In genomic region chr17:6753006-6753445, GRCh38 we compare ENCODE assay signal across 8 cellular contexts. TPM values are rescaled to one million over a fixed set of nuclear protein-coding genes. Genes with fewer than 3 reads are reported as not detected.
A peak's percentile ranks its signal among the peaks of the same experiment; 100 is the strongest.
DNase-seq lines count a peak whose midpoint lies in the region; ATAC-seq and TF ChIP-seq lines count a peak whose summit lies in the region.

No MANE protein-coding gene starts in this region.

- H3K4me3 Mint-ChIP-seq in dendritic cell treated with granulocyte-macrophage colony-stimulating factor and Interleukin-4, amounts not matched to agents 40 ng/mL and 50 ng/mL, for 4 days: no peak overlapping the region
- H3K4me3 Mint-ChIP-seq in stimulated activated naive CD8-positive, alpha-beta T cell treated with anti-CD3 and anti-CD28 coated beads, Interleukin-15, Interleukin-2, amounts not matched to agents 100 ng/mL and 50 ng/mL, for 24 hours: no peak overlapping the region
- no peak overlapping the region for H3K4me3 Mint-ChIP-seq in activated T-helper 2 cell treated with anti-CD3 and anti-CD28 coated beads, Interferon-gamma antibody, Interleukin-2, Interleukin-4, amounts not matched to agents 10 μg/mL and 5 μg/mL and 100 μg/mL, durations not matched to agents 14 hours and 24 hours and 36 hours (ENCODE audit: low read depth)

- peak; percentile 66 to 72 for ATAC-seq in lower lobe of right lung
- no peak for ATAC-seq in HG03159 (IDR thresholded peaks at IDR 0.05; ENCODE audit: unreplicated experiment)

- no peaks in the 10 kb centered on the region for H3K9me3 Mint-ChIP-seq in dendritic cell treated with granulocyte-macrophage colony-stimulating factor and Interleukin-4, amounts not matched to agents 40 ng/mL and 50 ng/mL, for 4 days
- H3K9me3 Mint-ChIP-seq in stimulated activated naive CD8-positive, alpha-beta T cell treated with anti-CD3 and anti-CD28 coated beads, Interleukin-15, Interleukin-2, amounts not matched to agents 100 ng/mL and 50 ng/mL, for 24 hours: no peaks in the 10 kb centered on the region
- no peaks in the 10 kb centered on the region for H3K9me3 Mint-ChIP-seq in activated T-helper 2 cell treated with anti-CD3 and anti-CD28 coated beads, Interferon-gamma antibody, Interleukin-2, Interleukin-4, amounts not matched to agents 10 μg/mL and 5 μg/mL and 100 μg/mL, durations not matched to agents 14 hours and 24 hours and 36 hours

- TF ChIP-seq CTCF in lower lobe of right lung (IDR thresholded peaks at IDR 0.05): no peak

- no peaks in the 10 kb centered on the region for H3K9me3 ChIP-seq in lower lobe of right lung

- peak; percentile 44 for DNase-seq in H7
- DNase-seq in T-helper 1 cell: peak in 4 of 5 donors; percentile 21 to 69 (median 44)
- DNase-seq in lower lobe of right lung: peak; percentile 56
- DNase-seq in activated T-helper 2 cell treated with anti-CD3 and anti-CD28 coated beads, Interferon-gamma antibody, Interleukin-2, Interleukin-4, amounts not matched to agents 10 μg/mL and 5 μg/mL and 100 μg/mL, durations not matched to agents 14 hours and 24 hours and 36 hours (ENCODE audit: low spot score): no peak
- DNase-seq in NCI-H526 treated with DMSO at 0.1 percent for 48 hours (lab: John Stamatoyannopoulos, UW): no peak

- H3K4me1 ChIP-seq in lower lobe of right lung: peaks cover 56% of the 10 kb centered on the region

- H3K27me3 ChIP-seq in H7 (ENCODE audit: control insufficient read depth, insufficient read depth, low read length) (no peaks in the 10 kb centered on the region), lower lobe of right lung (ENCODE audit: low read depth) (no peaks in the 10 kb centered on the region)

- peak overlapping the region; percentile 85 for H3K27ac Mint-ChIP-seq in dendritic cell treated with granulocyte-macrophage colony-stimulating factor and Interleukin-4, amounts not matched to agents 40 ng/mL and 50 ng/mL, for 4 days
- peak overlapping the region; percentile 53 for H3K27ac Mint-ChIP-seq in stimulated activated naive CD8-positive, alpha-beta T cell treated with anti-CD3 and anti-CD28 coated beads, Interleukin-15, Interleukin-2, amounts not matched to agents 100 ng/mL and 50 ng/mL, for 24 hours
- no peak overlapping the region for H3K27ac Mint-ChIP-seq in activated T-helper 2 cell treated with anti-CD3 and anti-CD28 coated beads, Interferon-gamma antibody, Interleukin-2, Interleukin-4, amounts not matched to agents 10 μg/mL and 5 μg/mL and 100 μg/mL, durations not matched to agents 14 hours and 24 hours and 36 hours

- H3K36me3 Mint-ChIP-seq in dendritic cell treated with granulocyte-macrophage colony-stimulating factor and Interleukin-4, amounts not matched to agents 40 ng/mL and 50 ng/mL, for 4 days (ENCODE audit: low read depth): peaks cover 23% of the 10 kb centered on the region
- H3K36me3 Mint-ChIP-seq in stimulated activated naive CD8-positive, alpha-beta T cell treated with anti-CD3 and anti-CD28 coated beads, Interleukin-15, Interleukin-2, amounts not matched to agents 100 ng/mL and 50 ng/mL, for 24 hours (ENCODE audit: low read depth): peaks cover 4% of the 10 kb centered on the region
- H3K36me3 Mint-ChIP-seq in activated T-helper 2 cell treated with anti-CD3 and anti-CD28 coated beads, Interferon-gamma antibody, Interleukin-2, Interleukin-4, amounts not matched to agents 10 μg/mL and 5 μg/mL and 100 μg/mL, durations not matched to agents 14 hours and 24 hours and 36 hours (ENCODE audit: low read depth): peaks cover 9% of the 10 kb centered on the region

- H3K4me3 ChIP-seq in H7 (ENCODE audit: insufficient read depth, low read depth, low read length): no peak overlapping the region
- no peak overlapping the region for H3K4me3 ChIP-seq in lower lobe of right lung

- peak overlapping the region; percentile 86 for H3K27ac ChIP-seq in lower lobe of right lung

- no peaks in the 10 kb centered on the region for H3K27me3 Mint-ChIP-seq in dendritic cell treated with granulocyte-macrophage colony-stimulating factor and Interleukin-4, amounts not matched to agents 40 ng/mL and 50 ng/mL, for 4 days
- H3K27me3 Mint-ChIP-seq in stimulated activated naive CD8-positive, alpha-beta T cell treated with anti-CD3 and anti-CD28 coated beads, Interleukin-15, Interleukin-2, amounts not matched to agents 100 ng/mL and 50 ng/mL, for 24 hours: no peaks in the 10 kb centered on the region
- peaks cover 11% of the 10 kb centered on the region for H3K27me3 Mint-ChIP-seq in activated T-helper 2 cell treated with anti-CD3 and anti-CD28 coated beads, Interferon-gamma antibody, Interleukin-2, Interleukin-4, amounts not matched to agents 10 μg/mL and 5 μg/mL and 100 μg/mL, durations not matched to agents 14 hours and 24 hours and 36 hours (ENCODE audit: low read depth)

- no peaks in the 10 kb centered on the region for H3K36me3 ChIP-seq in H7 (replicated peaks; ENCODE audit: control insufficient read depth, insufficient read depth, low read length)
- H3K36me3 ChIP-seq in lower lobe of right lung: no peaks in the 10 kb centered on the region

- intact Hi-C loops in dendritic cell treated with granulocyte-macrophage colony-stimulating factor and Interleukin-4, amounts not matched to agents 40 ng/mL and 50 ng/mL, for 4 days (cut with micrococcal nuclease): loop anchor here (10.0 kb wide), 1 partner anchor 88 kb away; no protein-coding TSS in a partner anchor
- intact Hi-C loops in lower lobe of right lung (cut with DNase I): no loop called here
- intact Hi-C loops in activated T-helper 2 cell treated with anti-CD3 and anti-CD28 coated beads, Interferon-gamma antibody, Interleukin-2, Interleukin-4, amounts not matched to agents 10 μg/mL and 5 μg/mL and 100 μg/mL, durations not matched to agents 14 hours and 24 hours and 36 hours (cut with micrococcal nuclease): loop anchor here (10.0 kb wide), 2 partner anchors 92 to 98 kb away; partner anchors contain the start of genes C17orf100 and MED31

- H3K4me1 Mint-ChIP-seq in dendritic cell treated with granulocyte-macrophage colony-stimulating factor and Interleukin-4, amounts not matched to agents 40 ng/mL and 50 ng/mL, for 4 days (ENCODE audit: low read depth): peaks cover 54% of the 10 kb centered on the region
- H3K4me1 Mint-ChIP-seq in stimulated activated naive CD8-positive, alpha-beta T cell treated with anti-CD3 and anti-CD28 coated beads, Interleukin-15, Interleukin-2, amounts not matched to agents 100 ng/mL and 50 ng/mL, for 24 hours (ENCODE audit: low read depth): peaks cover 52% of the 10 kb centered on the region
- peaks cover 38% of the 10 kb centered on the region for H3K4me1 Mint-ChIP-seq in activated T-helper 2 cell treated with anti-CD3 and anti-CD28 coated beads, Interferon-gamma antibody, Interleukin-2, Interleukin-4, amounts not matched to agents 10 μg/mL and 5 μg/mL and 100 μg/mL, durations not matched to agents 14 hours and 24 hours and 36 hours (ENCODE audit: low read depth)

RNA-seq across cellular contexts. Expression of gene XAF1, which starts 2.8 kb away (rescaled TPM):
- total RNA-seq in H7 (2014; rRNA removed; shearing (Covaris generic)): not detected in 2 replicates
- 129 TPM for total RNA-seq in lower lobe of right lung
- total RNA-seq in activated T-helper 2 cell treated with anti-CD3 and anti-CD28 coated beads, Interferon-gamma antibody, Interleukin-2, Interleukin-4, amounts not matched to agents 10 μg/mL and 5 μg/mL and 100 μg/mL, durations not matched to agents 14 hours and 24 hours and 36 hours: 18.1 and 18.6 TPM in 2 replicates

RNA-seq across cellular contexts. Expression of gene FBXO39, which starts 23.0 kb away (rescaled TPM):
- not detected in 2 replicates for total RNA-seq in H7 (2014; rRNA removed; shearing (Covaris generic))
- not detected for total RNA-seq in lower lobe of right lung
- total RNA-seq in activated T-helper 2 cell treated with anti-CD3 and anti-CD28 coated beads, Interferon-gamma antibody, Interleukin-2, Interleukin-4, amounts not matched to agents 10 μg/mL and 5 μg/mL and 100 μg/mL, durations not matched to agents 14 hours and 24 hours and 36 hours: 0.11 TPM in 1 of 2 replicates, not detected in the other

RNA-seq across cellular contexts. Expression of gene SLC13A5, which starts 39.9 kb away (rescaled TPM):
- 0.10 and 0.11 TPM in 2 replicates for total RNA-seq in H7 (2014; rRNA removed; shearing (Covaris generic))
- total RNA-seq in lower lobe of right lung: not detected
- total RNA-seq in activated T-helper 2 cell treated with anti-CD3 and anti-CD28 coated beads, Interferon-gamma antibody, Interleukin-2, Interleukin-4, amounts not matched to agents 10 μg/mL and 5 μg/mL and 100 μg/mL, durations not matched to agents 14 hours and 24 hours and 36 hours: not detected in 2 replicates

Comparison
In these comparisons a context has a peak if more than half of its experiments do, and no peak if none do; other contexts are left out.
1. DNase-seq: peak in H7 (single experiment), T-helper 1 cell (4 of 5) and lower lobe of right lung (single experiment); none in activated T-helper 2 cell treated with anti-CD3 and anti-CD28 coated beads, Interferon-gamma antibody, Interleukin-2, Interleukin-4, amounts not matched to agents 10 μg/mL and 5 μg/mL and 100 μg/mL, durations not matched to agents 14 hours and 24 hours and 36 hours (single experiment) and NCI-H526 treated with DMSO at 0.1 percent for 48 hours (single experiment).
2. RNA of gene XAF1, which starts 2.8 kb away (total RNA-seq): 129 TPM in lower lobe of right lung (single experiment) and 18.1 to 18.6 TPM in activated T-helper 2 cell treated with anti-CD3 and anti-CD28 coated beads, Interferon-gamma antibody, Interleukin-2, Interleukin-4, amounts not matched to agents 10 μg/mL and 5 μg/mL and 100 μg/mL, durations not matched to agents 14 hours and 24 hours and 36 hours; not detected in H7; every median in the first group is over 10 times any median in the second.